ENCODE assay signal across 1 cellular context in genomic region chr11:64848214-64848778, GRCh38.
TF ChIP-seq lines count a peak whose summit lies in the region.

No MANE protein-coding gene starts in this region.

TF ChIP-seq in H1, 55 proteins besides CTCF, POLR2A, EP300 and RAD21:
- TF ChIP-seq SIN3A (conservative IDR thresholded peaks at IDR 0.05 in 1 of 2, IDR thresholded peaks at IDR 0.05 in 1 of 2; ENCODE audit: low read depth in 1 of 2, low read length in 2 of 2) (no peak), TEAD4 (IDR thresholded peaks at IDR 0.05; ENCODE audit: low read depth, low read length) (no peak), SIRT6 (IDR thresholded peaks at IDR 0.05; ENCODE audit: low read length) (no peak), CHD2 (IDR thresholded peaks at IDR 0.05; ENCODE audit: low read length) (no peak), KDM1A (IDR thresholded peaks at IDR 0.05; ENCODE audit: borderline replicate concordance, low read length) (no peak)
